ENCODE assay signal across 11 cellular contexts in the genomic region with DNA sequence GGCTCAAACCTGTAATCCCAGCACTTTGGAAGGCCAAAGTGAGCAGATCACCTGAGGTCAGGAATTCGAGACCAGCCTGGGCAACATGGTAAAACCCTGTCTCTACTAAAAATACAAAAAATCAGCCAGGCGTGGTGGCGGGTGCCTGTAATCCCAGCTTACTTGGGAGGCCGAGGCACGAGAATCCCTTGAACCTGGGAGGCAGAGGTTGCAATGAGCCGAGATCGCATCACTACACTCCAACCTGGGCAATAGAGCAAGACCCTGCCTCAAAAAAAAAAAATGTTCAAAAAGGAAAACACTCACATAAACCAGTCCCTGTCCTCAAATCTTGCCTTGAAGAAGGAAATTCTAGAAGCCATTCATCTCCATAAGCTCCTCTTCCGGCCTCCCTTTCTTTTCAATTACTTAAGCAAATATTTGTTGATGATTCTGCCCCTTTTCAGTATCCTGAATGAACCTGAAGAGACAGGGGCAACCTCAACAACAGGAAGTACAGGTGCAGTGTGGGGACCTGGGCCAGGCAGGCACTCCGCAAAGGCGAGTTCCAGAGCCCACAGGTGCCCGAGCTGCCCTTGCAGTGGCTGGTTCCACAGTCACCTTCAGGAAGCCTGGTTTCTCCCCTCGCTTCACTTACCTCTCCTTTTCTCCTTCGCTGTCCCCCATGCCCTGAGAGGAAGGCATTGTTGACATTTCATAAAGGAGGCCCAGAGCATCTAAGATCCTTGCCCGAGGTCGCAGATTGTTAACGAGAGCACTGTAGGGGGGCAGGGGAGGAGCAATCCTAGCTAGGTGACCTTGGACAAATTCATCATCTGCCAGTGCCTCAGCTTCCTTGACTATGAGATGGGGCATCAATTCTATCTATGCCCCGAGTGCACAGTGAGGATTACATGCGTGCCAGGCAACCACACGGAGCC. TPM values are rescaled to one million over a fixed set of nuclear protein-coding genes. Genes with fewer than 3 reads are reported as not detected.
DNase-seq lines count a peak whose midpoint lies in the region; ATAC-seq, FAIRE-seq and TF ChIP-seq lines count a peak whose summit lies in the region.
"Had no signal": no experiment of that assay in that cellular context is flagged by ENCODE, and none has a peak within 500 bp of the region (broad histone marks: within the 10 kb centered on the region; RNA-seq: fewer than 3 reads in every experiment).

No MANE protein-coding gene starts in this region.

- peaks cover 17% of the 10 kb centered on the region for H3K27me3 Mint-ChIP-seq in activated CD4-positive, alpha-beta T cell treated with anti-CD3 and anti-CD28 coated beads, Interleukin-2, amount 10 ng/mL, durations not matched to agents 24 days and 14 days

- POLR2A ChIA-PET in GM12878 (lab: Charles Lee): interaction anchor here (0.7 to 2.2 kb wide), 5 partner anchors 8 to 100 kb away, joined by 3 to 21 read pairs (median 3); a partner anchor contains a TSS

- in situ Hi-C loops in GM12878 (cut with MboI): no loop called here

- H2AFZ ChIP-seq in GM12878 (ENCODE audit: control insufficient read depth, low read depth, low read length): peak overlapping the region; percentile 79

- H3K9me3 Mint-ChIP-seq in activated CD4-positive, alpha-beta T cell treated with anti-CD3 and anti-CD28 coated beads, Interleukin-2, amount 10 ng/mL, durations not matched to agents 24 days and 14 days: no peaks in the 10 kb centered on the region

- TF ChIP-seq EP300 in GM12878 (IDR thresholded peaks at IDR 0.05; ENCODE audit: borderline replicate concordance in 1 of 2, control insufficient read depth in 1 of 2, low read depth in 2 of 2, low read length in 2 of 2): no peak

- SMC1A ChIA-PET in GM12878 (lab: Charles Lee; ENCODE audit: uncharacterized antibody, unreplicated experiment): interaction anchor here (0.8 to 2.4 kb wide), 10 partner anchors 9 to 120 kb away, joined by 3 to 9 read pairs (median 4); a partner anchor contains a TSS

- BruUV-seq in GM12878 (replicated peaks; lab: Mats Ljungman, UMichigan): no TSS peak

- peaks cover 2% of the 10 kb centered on the region for H3K36me3 Mint-ChIP-seq in activated CD4-positive, alpha-beta T cell treated with anti-CD3 and anti-CD28 coated beads, Interleukin-2, amount 10 ng/mL, durations not matched to agents 24 days and 14 days (ENCODE audit: low read depth)

- TF ChIP-seq CTCF in GM12878 (IDR thresholded peaks at IDR 0.05 in 2 of 3, conservative IDR thresholded peaks at IDR 0.05 in 1 of 3; ENCODE audit: control insufficient read depth in 2 of 3, extremely low read depth in 1 of 3, insufficient read depth in 1 of 3, low read depth in 3 of 3, low read length in 3 of 3) (no peak), spleen (IDR thresholded peaks at IDR 0.05 in 8 of 11, conservative IDR thresholded peaks at IDR 0.05 in 3 of 11) (no peak)

- H3K4me3 ChIP-seq in GM12878 (no peak overlapping the region), spleen (peak overlapping the region in 1 of 8 donors; percentile 41)

- no peaks in the 10 kb centered on the region for H4K20me1 ChIP-seq in GM12878 (ENCODE audit: control insufficient read depth, insufficient read depth)

- peak overlapping the region; percentile 84 for H3K27ac Mint-ChIP-seq in activated CD4-positive, alpha-beta T cell treated with anti-CD3 and anti-CD28 coated beads, Interleukin-2, amount 10 ng/mL, durations not matched to agents 24 days and 14 days

- WGBS in GM12878 (ENCODE audit: insufficient coverage, insufficient replicate concordance, low lambda C conversion rate, missing lambda C conversion rate): 71% methylated on average over 19 of the region's 19 CpGs
- WGBS in spleen, 5 donors: 80 to 85% (median 83%) methylated on average over 16 to 19 of the region's 19 CpGs

- CTCF ChIA-PET in GM12878 (lab: Yijun Ruan, JAX): interaction anchor here (0.6 to 4.0 kb wide), 13 partner anchors 14 to 435 kb away, joined by 3 to 40 read pairs (median 3); a partner anchor contains a TSS

- H3K27me3 ChIP-seq in GM12878 (replicated peaks in 1 of 2; ENCODE audit: control insufficient read depth in 2 of 2, insufficient read depth in 2 of 2, low read length in 1 of 2): no peaks in the 10 kb centered on the region
- H3K27me3 ChIP-seq in spleen (replicated peaks in 1 of 7): no peaks in the 10 kb centered on the region

- H3K27ac ChIP-seq in GM12878 (ENCODE audit: control insufficient read depth, insufficient read depth): peak overlapping the region; percentile 72
- peak overlapping the region; percentile 68 to 91 (median 78) for H3K27ac ChIP-seq in spleen

- no peaks in the 10 kb centered on the region for H3K79me2 ChIP-seq in GM12878 (ENCODE audit: control insufficient read depth, insufficient read depth, low read length)

- no peak overlapping the region for H3K9ac ChIP-seq in GM12878 (ENCODE audit: control insufficient read depth, insufficient read depth, low read length)

- RAD21 ChIA-PET in GM12878 (lab: Charles Lee; ENCODE audit: unreplicated experiment): interaction anchor here (0.6 to 3.1 kb wide), 7 partner anchors 13 to 125 kb away, joined by 3 to 24 read pairs (median 5); a partner anchor contains a TSS

- H3K4me1 Mint-ChIP-seq in activated CD4-positive, alpha-beta T cell treated with anti-CD3 and anti-CD28 coated beads, Interleukin-2, amount 10 ng/mL, durations not matched to agents 24 days and 14 days: peaks cover 39% of the 10 kb centered on the region

- no peak for FAIRE-seq in GM12878 (lab: Jason Lieb, UNC)
- FAIRE-seq: frontal cortex had no signal

- peak overlapping the region; percentile 82 for H3K4me2 ChIP-seq in GM12878 (ENCODE audit: control insufficient read depth, insufficient read depth)

- intact Hi-C loops in activated CD4-positive, alpha-beta T cell treated with anti-CD3 and anti-CD28 coated beads, Interleukin-2, amount 10 ng/mL, durations not matched to agents 24 days and 14 days (cut with micrococcal nuclease): loop anchor here (1.0 kb wide), 5 partner anchors 17 to 470 kb away; a partner anchor contains a TSS
- intact Hi-C loops in GM12878 (cut with micrococcal nuclease; ENCODE audit: unreplicated experiment) (loop anchor here (1.0 kb wide), 1 partner anchor 16 kb away; a partner anchor contains a TSS), spleen (cut with DNase I; ENCODE audit: low total_unique reads) (no loop called here), posterior vena cava (cut with DNase I) (no loop called here)

- H3K4me3 Mint-ChIP-seq in activated CD4-positive, alpha-beta T cell treated with anti-CD3 and anti-CD28 coated beads, Interleukin-2, amount 10 ng/mL, durations not matched to agents 24 days and 14 days: peak overlapping the region; percentile 75

- peak; percentile 74 for DNase-seq in activated CD4-positive, alpha-beta T cell treated with anti-CD3 and anti-CD28 coated beads, Interleukin-2, amount 10 ng/mL, durations not matched to agents 24 days and 14 days
- no peak for DNase-seq in activated CD4-positive, alpha-beta T cell treated with anti-CD3 and anti-CD28 coated beads for 4 hours
- DNase-seq in NCI-H774 (lab: John Stamatoyannopoulos, UW): peak; percentile 69
- DNase-seq in GM12878 (ENCODE audit: low read depth, low spot score): no peak
- peak; percentile 86 for DNase-seq in spleen
- DNase-seq in posterior vena cava (ENCODE audit: low spot score): no peak
- no peak for DNase-seq in OCI-M2 (lab: John Stamatoyannopoulos, UW; ENCODE audit: unreplicated experiment)
- DNase-seq: caudate nucleus had no signal

- peaks cover 20% of the 10 kb centered on the region for H3K4me1 ChIP-seq in GM12878 (ENCODE audit: control insufficient read depth, insufficient read depth, low read length)
- peaks cover 11 to 39% (median 32%) of the 10 kb centered on the region in 6 donors for H3K4me1 ChIP-seq in spleen

- H3K9me3 ChIP-seq in GM12878 (replicated peaks; ENCODE audit: control insufficient read depth, insufficient read depth, low read length) (no peaks in the 10 kb centered on the region), spleen (no peaks in the 10 kb centered on the region)

- no peaks in the 10 kb centered on the region for H3K36me3 ChIP-seq in GM12878 (ENCODE audit: control insufficient read depth in 2 of 2, insufficient read depth in 2 of 2, low read length in 1 of 2)
- no peaks in the 10 kb centered on the region for H3K36me3 ChIP-seq in spleen

- no peak for ATAC-seq in GM12878
- no peak for ATAC-seq in HG03175 (IDR thresholded peaks at IDR 0.05; ENCODE audit: unreplicated experiment)

- TF ChIP-seq POLR2A in GM12878 (IDR thresholded peaks at IDR 0.05; ENCODE audit: low read depth, low read length) (no peak), spleen (IDR thresholded peaks at IDR 0.05) (no peak)

- TF ChIP-seq RAD21 in GM12878 (IDR thresholded peaks at IDR 0.05; ENCODE audit: insufficient read depth, low read depth, low read length): no peak

RNA-seq across cellular contexts. Expression of a gene that starts 8.9 kb away (rescaled TPM):
- not detected in 2 replicates for total RNA-seq in activated CD4-positive, alpha-beta T cell treated with anti-CD3 and anti-CD28 coated beads, Interleukin-2, amount 10 ng/mL, durations not matched to agents 24 days and 14 days
- not detected in 2 replicates for total RNA-seq in GM12878 (2013; cell fraction: nucleolus; rRNA removed)
- total RNA-seq in GM12878 (2014; rRNA removed) (0.06 TPM in 1 of 2 replicates, not detected in the other), GM12878 (2014; rRNA removed; fragmentation: Illumina TruSeq; extraction: Trizol) (not detected in 2 replicates), GM12878 (2021) (0.27 TPM in 1 of 2 replicates, not detected in the other), spleen (under 1 TPM in 4 of 7 donors, not detected in 3; 0.34 to 0.95 (median 0.48) TPM), posterior vena cava (under 1 TPM; 0.28 to 0.38 TPM)
- not detected for polyA plus RNA-seq in GM12878 (2011; ENCODE audit: low read depth)
- polyA plus RNA-seq in GM12878 (2011; rRNA removed) (not detected in 2 replicates), GM12878 (2014; fragmentation: Illumina TruSeq; extraction: Trizol) (not detected in 2 replicates), GM12878 (2014; fragmentation: Nextera tagmentation; extraction: Ambion mirVana) (not detected), GM12878 (2014; rRNA removed) (0.06 TPM in 1 of 2 replicates, not detected in the other), GM12878 (2016; fragmentation: Nextera tagmentation; extraction: Ambion mirVana) (not detected), spleen (under 1 TPM; 0.06 to 0.09 (median 0.09) TPM)
- 0.04 TPM in 1 of 2 replicates, not detected in the other for polyA plus RNA-seq in GM12878 (2011; cell fraction: cytosol; rRNA removed)
- 0.06 TPM in 1 of 2 replicates, not detected in the other for polyA plus RNA-seq in GM12878 (2011; cell fraction: nucleus; rRNA removed)
- 0.08 TPM in 1 of 2 replicates, not detected in the other for polyA plus RNA-seq in GM12878 (2012)
- not detected in 2 replicates for polyA minus RNA-seq in GM12878 (2011; rRNA and poly(A)+ RNA removed)
- not detected in 2 replicates for polyA minus RNA-seq in GM12878 (2011; cell fraction: cytosol; rRNA and poly(A)+ RNA removed)
- not detected in 2 replicates for polyA minus RNA-seq in GM12878 (2011; cell fraction: nucleus; rRNA and poly(A)+ RNA removed)

RNA-seq across cellular contexts. Expression of a gene that starts 15.7 kb away (rescaled TPM):
- total RNA-seq in activated CD4-positive, alpha-beta T cell treated with anti-CD3 and anti-CD28 coated beads, Interleukin-2, amount 10 ng/mL, durations not matched to agents 24 days and 14 days: 23.0 and 28.5 TPM in 2 replicates
- total RNA-seq in GM12878 (2013; cell fraction: nucleolus; rRNA removed): 302 and 309 TPM in 2 replicates
- total RNA-seq in GM12878 (2014; rRNA removed) (12.0 TPM in 2 replicates), GM12878 (2014; rRNA removed; fragmentation: Illumina TruSeq; extraction: Trizol) (8.7 and 10.4 TPM in 2 replicates), GM12878 (2021) (27.6 and 31.8 TPM in 2 replicates), spleen (100 to 1,000 TPM in 5 of 7 donors, 10 to 100 TPM in 2; 93.9 to 143 (median 122) TPM), posterior vena cava (10 to 100 TPM; 58.7 to 65.0 TPM)
- polyA plus RNA-seq in GM12878 (2011; ENCODE audit: low read depth): 9.4 TPM
- polyA plus RNA-seq in GM12878 (2011; rRNA removed) (21.0 and 33.5 TPM in 2 replicates), GM12878 (2014; fragmentation: Illumina TruSeq; extraction: Trizol) (19.6 and 20.1 TPM in 2 replicates), GM12878 (2014; fragmentation: Nextera tagmentation; extraction: Ambion mirVana) (1 to 10 TPM; 1.3 to 1.8 TPM), GM12878 (2014; rRNA removed) (17.2 and 20.2 TPM in 2 replicates), GM12878 (2016; fragmentation: Nextera tagmentation; extraction: Ambion mirVana) (10 to 100 TPM; 14.4 to 15.9 TPM), spleen (10 to 100 TPM; 15.0 to 47.4 (median 23.6) TPM)
- 18.1 and 18.5 TPM in 2 replicates for polyA plus RNA-seq in GM12878 (2011; cell fraction: cytosol; rRNA removed)
- 203 and 271 TPM in 2 replicates for polyA plus RNA-seq in GM12878 (2011; cell fraction: nucleus; rRNA removed)
- polyA plus RNA-seq in GM12878 (2012): 18.2 and 27.5 TPM in 2 replicates
- polyA minus RNA-seq in GM12878 (2011; rRNA and poly(A)+ RNA removed): 37.9 and 46.4 TPM in 2 replicates
- 7.7 and 11.4 TPM in 2 replicates for polyA minus RNA-seq in GM12878 (2011; cell fraction: cytosol; rRNA and poly(A)+ RNA removed)
- polyA minus RNA-seq in GM12878 (2011; cell fraction: nucleus; rRNA and poly(A)+ RNA removed): 61.2 and 88.9 TPM in 2 replicates

RNA-seq across cellular contexts. Expression of a gene that starts 26.2 kb away (rescaled TPM):
- 144 and 150 TPM in 2 replicates for total RNA-seq in activated CD4-positive, alpha-beta T cell treated with anti-CD3 and anti-CD28 coated beads, Interleukin-2, amount 10 ng/mL, durations not matched to agents 24 days and 14 days
- 41.1 and 41.4 TPM in 2 replicates for total RNA-seq in GM12878 (2013; cell fraction: nucleolus; rRNA removed)
- total RNA-seq in GM12878 (2014; rRNA removed) (53.4 and 65.2 TPM in 2 replicates), GM12878 (2014; rRNA removed; fragmentation: Illumina TruSeq; extraction: Trizol) (31.0 and 33.6 TPM in 2 replicates), GM12878 (2021) (77.2 and 81.8 TPM in 2 replicates), spleen (10 to 100 TPM; 50.0 to 72.8 (median 67.6) TPM), posterior vena cava (10 to 100 TPM; 41.7 to 45.9 TPM)
- polyA plus RNA-seq in GM12878 (2011; ENCODE audit: low read depth): 22.2 TPM
- polyA plus RNA-seq in GM12878 (2011; rRNA removed) (24.3 and 46.0 TPM in 2 replicates), GM12878 (2014; fragmentation: Illumina TruSeq; extraction: Trizol) (19.1 and 47.0 TPM in 2 replicates), GM12878 (2014; fragmentation: Nextera tagmentation; extraction: Ambion mirVana) (1 to 10 TPM; 1.7 to 5.9 TPM), GM12878 (2014; rRNA removed) (62.8 and 64.9 TPM in 2 replicates), GM12878 (2016; fragmentation: Nextera tagmentation; extraction: Ambion mirVana) (10 to 100 TPM; 74.9 to 76.3 TPM), spleen (10 to 100 TPM; 68.1 to 80.4 (median 79.9) TPM)
- 49.9 and 63.2 TPM in 2 replicates for polyA plus RNA-seq in GM12878 (2011; cell fraction: cytosol; rRNA removed)
- 101 and 106 TPM in 2 replicates for polyA plus RNA-seq in GM12878 (2011; cell fraction: nucleus; rRNA removed)
- 45.2 and 52.3 TPM in 2 replicates for polyA plus RNA-seq in GM12878 (2012)
- 29.4 and 39.5 TPM in 2 replicates for polyA minus RNA-seq in GM12878 (2011; rRNA and poly(A)+ RNA removed)
- 8.3 and 15.2 TPM in 2 replicates for polyA minus RNA-seq in GM12878 (2011; cell fraction: cytosol; rRNA and poly(A)+ RNA removed)
- 20.2 and 31.1 TPM in 2 replicates for polyA minus RNA-seq in GM12878 (2011; cell fraction: nucleus; rRNA and poly(A)+ RNA removed)

RNA-seq across cellular contexts. Expression of a gene that starts 43.2 kb away (rescaled TPM):
- not detected in 2 replicates for total RNA-seq in activated CD4-positive, alpha-beta T cell treated with anti-CD3 and anti-CD28 coated beads, Interleukin-2, amount 10 ng/mL, durations not matched to agents 24 days and 14 days
- total RNA-seq in GM12878 (2013; cell fraction: nucleolus; rRNA removed): not detected in 2 replicates
- not detected in 2 replicates for total RNA-seq in GM12878 (2014; rRNA removed)
- total RNA-seq in GM12878 (2014; rRNA removed; fragmentation: Illumina TruSeq; extraction: Trizol): not detected in 2 replicates
- total RNA-seq in GM12878 (2021): not detected in 2 replicates
- polyA plus RNA-seq in GM12878 (2011; ENCODE audit: low read depth): not detected
- not detected in 2 replicates for polyA plus RNA-seq in GM12878 (2011; rRNA removed)
- polyA plus RNA-seq in GM12878 (2011; cell fraction: cytosol; rRNA removed): not detected in 2 replicates
- not detected in 2 replicates for polyA plus RNA-seq in GM12878 (2011; cell fraction: nucleus; rRNA removed)
- polyA plus RNA-seq in GM12878 (2012): not detected in 2 replicates
- polyA plus RNA-seq in GM12878 (2014; fragmentation: Illumina TruSeq; extraction: Trizol): not detected in 2 replicates
- not detected for polyA plus RNA-seq in GM12878 (2014; fragmentation: Nextera tagmentation; extraction: Ambion mirVana)
- not detected in 2 replicates for polyA plus RNA-seq in GM12878 (2014; rRNA removed)
- not detected for polyA plus RNA-seq in GM12878 (2016; fragmentation: Nextera tagmentation; extraction: Ambion mirVana)
- polyA minus RNA-seq in GM12878 (2011; rRNA and poly(A)+ RNA removed): not detected in 2 replicates
- polyA minus RNA-seq in GM12878 (2011; cell fraction: cytosol; rRNA and poly(A)+ RNA removed): not detected in 2 replicates
- polyA minus RNA-seq in GM12878 (2011; cell fraction: nucleus; rRNA and poly(A)+ RNA removed): not detected in 2 replicates
- under 1 TPM in 3 of 7 donors, not detected in 4; 0.34 to 0.54 (median 0.37) TPM for total RNA-seq in spleen
- polyA plus RNA-seq in spleen: under 1 TPM; 0.06 to 0.65 (median 0.11) TPM
- total RNA-seq in posterior vena cava: 1 to 10 TPM; 3.4 to 4.2 TPM
- polyA plus RNA-seq: AG04450 had no signal

Comparison
In these comparisons a context has a peak if more than half of its experiments do, and no peak if none do; other contexts are left out.
1. DNase-seq: peak in activated CD4-positive, alpha-beta T cell treated with anti-CD3 and anti-CD28 coated beads, Interleukin-2, amount 10 ng/mL, durations not matched to agents 24 days and 14 days (single experiment), NCI-H774 (single experiment) and spleen (single experiment); none in activated CD4-positive, alpha-beta T cell treated with anti-CD3 and anti-CD28 coated beads for 4 hours (0 of 2), GM12878 (single experiment), posterior vena cava (single experiment) and OCI-M2 (single experiment).
2. intact Hi-C loops: an anchor here in activated CD4-positive, alpha-beta T cell treated with anti-CD3 and anti-CD28 coated beads, Interleukin-2, amount 10 ng/mL, durations not matched to agents 24 days and 14 days (1.0 kb wide) and GM12878 (1.0 kb wide); none called in spleen and posterior vena cava.